13 cellular contexts compared by ENCODE assay signal in genomic region chr14:99287269-99287942, GRCh38. TPM values are rescaled to one million over a fixed set of nuclear protein-coding genes. Genes with fewer than 3 reads are reported as not detected.
A peak's percentile ranks its signal among the peaks of the same experiment; 100 is the strongest.
DNase-seq lines count a peak whose midpoint lies in the region; ATAC-seq and TF ChIP-seq lines count a peak whose summit lies in the region.
"Had no signal": no experiment of that assay in that cellular context is flagged by ENCODE, and none has a peak within 500 bp of the region (broad histone marks: within the 10 kb centered on the region; RNA-seq: fewer than 3 reads in every experiment).

No MANE protein-coding gene starts in this region.

- H2BK15ac ChIP-seq in neuronal stem cell (ENCODE audit: low read length), result no peak overlapping the region

- peaks cover 19% of the 10 kb centered on the region for H3K27me3 Mint-ChIP-seq in CD4-positive, CD25-positive, alpha-beta regulatory T cell

- no peak overlapping the region for H2AK5ac ChIP-seq in neuronal stem cell (ENCODE audit: low read depth, low read length)

- no peak overlapping the region for H3K14ac ChIP-seq in neuronal stem cell (ENCODE audit: low read length)

- H3K4me2 ChIP-seq in OCI-LY3 (ENCODE audit: low read length) (peak overlapping the region; percentile 41), neuronal stem cell (ENCODE audit: insufficient read depth, low read length, poor library complexity, severe bottlenecking) (no peak overlapping the region)

- H3K4me1 ChIP-seq in CD4-positive, CD25-positive, alpha-beta regulatory T cell (ENCODE audit: control insufficient read depth, insufficient read depth, low read length, poor library complexity, severe bottlenecking), result peaks cover 8% of the 10 kb centered on the region
- H3K4me1 ChIP-seq in OCI-LY3 (ENCODE audit: low read length) (peaks cover 12% of the 10 kb centered on the region), neuronal stem cell (ENCODE audit: control insufficient read depth in 2 of 2, insufficient read depth in 1 of 2, low read depth in 1 of 2, low read length in 2 of 2) (peaks cover 0 to 3% of the 10 kb centered on the region in 2 donors)
- H3K4me1 ChIP-seq: esophagus muscularis mucosa, uterus had no signal

- no peaks in the 10 kb centered on the region for H3K9me3 ChIP-seq in CD4-positive, CD25-positive, alpha-beta regulatory T cell (ENCODE audit: control insufficient read depth in 2 of 2, low read length in 2 of 2)
- no peaks in the 10 kb centered on the region for H3K9me3 ChIP-seq in OCI-LY3 (ENCODE audit: insufficient read depth, low read length)
- H3K9me3 ChIP-seq in neuronal stem cell (replicated peaks in 1 of 2; ENCODE audit: control insufficient read depth in 2 of 2, insufficient read depth in 1 of 2, low read depth in 1 of 2, low read length in 2 of 2), result no peaks in the 10 kb centered on the region
- H3K9me3 ChIP-seq: esophagus muscularis mucosa, uterus had no signal

- peaks cover 0 to 16% (median 11%) of the 10 kb centered on the region in 4 donors for H3K4me1 Mint-ChIP-seq in CD4-positive, CD25-positive, alpha-beta regulatory T cell

- H3K9ac ChIP-seq in OCI-LY3 (ENCODE audit: low read length) (no peak overlapping the region), neuronal stem cell (ENCODE audit: low read depth, low read length, poor library complexity) (no peak overlapping the region)

- H3K27ac ChIP-seq in CD4-positive, CD25-positive, alpha-beta regulatory T cell (ENCODE audit: insufficient read depth, low read length, poor library complexity, severe bottlenecking), result no peak overlapping the region
- H3K27ac ChIP-seq in OCI-LY3 (ENCODE audit: low read length) (no peak overlapping the region), neuronal stem cell (replicated peaks; ENCODE audit: low read length) (no peak overlapping the region)
- H3K27ac ChIP-seq: esophagus muscularis mucosa, RWPE1, uterus had no signal

- no peak for TF ChIP-seq CTCF in OCI-LY3 (IDR thresholded peaks at IDR 0.05; ENCODE audit: low read depth, low read length)

- no peak overlapping the region for H2BK120ac ChIP-seq in neuronal stem cell (ENCODE audit: low read depth, low read length)

- H3K36me3 ChIP-seq in CD4-positive, CD25-positive, alpha-beta regulatory T cell (ENCODE audit: control insufficient read depth, insufficient read depth, low read length), result no peaks in the 10 kb centered on the region
- H3K36me3 ChIP-seq in OCI-LY3 (replicated peaks; ENCODE audit: low read depth, low read length) (no peaks in the 10 kb centered on the region), neuronal stem cell (replicated peaks in 1 of 2; ENCODE audit: control insufficient read depth in 2 of 2, insufficient read depth in 2 of 2, low read length in 2 of 2) (no peaks in the 10 kb centered on the region)
- H3K36me3 ChIP-seq: esophagus muscularis mucosa, uterus had no signal

- no peak overlapping the region for H3K23ac ChIP-seq in neuronal stem cell (ENCODE audit: low read depth, low read length, poor library complexity)

- H4K20me1 ChIP-seq in OCI-LY3 (ENCODE audit: insufficient read depth, low read length), result no peaks in the 10 kb centered on the region

- CTCF ChIA-PET in HEK293T (lab: Yijun Ruan, JAX), result interaction anchor here (0.8 kb wide), 1 partner anchor 13 kb away, joined by 6 read pairs; no protein-coding TSS in a partner anchor

- no peaks in the 10 kb centered on the region for H3K9me3 Mint-ChIP-seq in CD4-positive, CD25-positive, alpha-beta regulatory T cell
- H3K9me3 Mint-ChIP-seq: HFFc6 had no signal

- H2BK12ac ChIP-seq in neuronal stem cell (ENCODE audit: low read length), result no peak overlapping the region

- peak in 1 of 3 donors; percentile 14 for DNase-seq in CD4-positive, CD25-positive, alpha-beta regulatory T cell
- no peak for DNase-seq in NCI-H146 (lab: John Stamatoyannopoulos, UW)
- no peak for DNase-seq in stimulated activated CD4-positive, alpha-beta T cell treated with anti-CD3 and anti-CD28 coated beads, Interleukin-4, amount 100 ng/mL, for 4 hours
- DNase-seq in neuronal stem cell (ENCODE audit: low spot score), result no peak
- no peak for DNase-seq in HEK293T (ENCODE audit: extremely low spot score)
- DNase-seq: activated effector memory CD4-positive, alpha-beta T cell treated with anti-CD3 and anti-CD28 coated beads, Interleukin-2, amount 50 U/mL, for 16 hours; HFFc6; uterus had no signal

- peak overlapping the region; percentile 51 for H3K4me3 ChIP-seq in CD4-positive, CD25-positive, alpha-beta regulatory T cell (ENCODE audit: low read depth, low read length)
- H3K4me3 ChIP-seq in OCI-LY3 (ENCODE audit: low read length) (peak overlapping the region; percentile 10; the same call in 1 of the 2 replicates), neuronal stem cell (ENCODE audit: low read length in 2 of 2) (no peak overlapping the region)
- H3K4me3 ChIP-seq: esophagus muscularis mucosa, uterus had no signal

- no peak overlapping the region for H3K4ac ChIP-seq in neuronal stem cell (ENCODE audit: low read length)

- H2AFZ ChIP-seq in OCI-LY3 (ENCODE audit: low read depth, low read length) (no peak overlapping the region), neuronal stem cell (ENCODE audit: low read length) (no peak overlapping the region)

- peaks cover 3% of the 10 kb centered on the region for H3K36me3 Mint-ChIP-seq in CD4-positive, CD25-positive, alpha-beta regulatory T cell

- H2BK5ac ChIP-seq in neuronal stem cell (ENCODE audit: low read length), result no peak overlapping the region

- H4K8ac ChIP-seq in neuronal stem cell (ENCODE audit: low read depth, low read length), result no peak overlapping the region

- H3K4me3 Mint-ChIP-seq in CD4-positive, CD25-positive, alpha-beta regulatory T cell, result peak overlapping the region in 3 of 4 donors; percentile 54 to 72 (median 59)
- H3K4me3 Mint-ChIP-seq: HFFc6 had no signal

- H4K91ac ChIP-seq in neuronal stem cell (ENCODE audit: low read depth, low read length, poor library complexity), result no peak overlapping the region

- H3K79me2 ChIP-seq in OCI-LY3 (ENCODE audit: low read length), result no peaks in the 10 kb centered on the region

- no CpG with 5 or more reads among the region's 13 CpGs for WGBS in neuronal stem cell (ENCODE audit: extremely low coverage in 2 of 2, insufficient read length in 2 of 2, insufficient replicate concordance in 1 of 2), 2 donors

- H3K79me1 ChIP-seq in neuronal stem cell (ENCODE audit: low read depth, low read length), result no peaks in the 10 kb centered on the region

- H3K27ac Mint-ChIP-seq in CD4-positive, CD25-positive, alpha-beta regulatory T cell, result peak overlapping the region in 1 of 3 donors; percentile 54
- H3K27ac Mint-ChIP-seq: HFFc6 had no signal

- POLR2A ChIA-PET in HEK293T (lab: Yijun Ruan, JAX), result no interaction called here

- ATAC-seq in CD4-positive, CD25-positive, alpha-beta regulatory T cell (ENCODE audit: low read depth in 2 of 2), result no peak
- ATAC-seq in GM19324 (IDR thresholded peaks at IDR 0.05; ENCODE audit: low FRiP score, unreplicated experiment) (peak; percentile 61), HG03025 (IDR thresholded peaks at IDR 0.05; ENCODE audit: low FRiP score, unreplicated experiment) (peak; percentile 66)

- H3K18ac ChIP-seq in neuronal stem cell (ENCODE audit: low read length), result no peak overlapping the region

- H3K27me3 ChIP-seq in CD4-positive, CD25-positive, alpha-beta regulatory T cell (ENCODE audit: control insufficient read depth, insufficient read depth, low read length), result no peaks in the 10 kb centered on the region
- no peaks in the 10 kb centered on the region for H3K27me3 ChIP-seq in OCI-LY3 (ENCODE audit: low read depth, low read length)
- peaks cover 0 to 28% (median 0%) of the 10 kb centered on the region in 3 experiments for H3K27me3 ChIP-seq in neuronal stem cell (ENCODE audit: control insufficient read depth in 3 of 3, insufficient read depth in 3 of 3, low read depth in 1 of 3, low read length in 3 of 3)
- H3K27me3 ChIP-seq: uterus had no signal

TF ChIP-seq in HEK293T, 16 proteins besides CTCF, POLR2A, EP300 and RAD21:
- TF ChIP-seq TARDBP (IDR thresholded peaks at IDR 0.05), result no peak
- TF ChIP-seq BHLHE40 (IDR thresholded peaks at IDR 0.05; ENCODE audit: borderline replicate concordance), result no peak
- TF ChIP-seq CTBP1 (IDR thresholded peaks at IDR 0.05; ENCODE audit: borderline replicate concordance), result no peak
- TF ChIP-seq SUZ12 (IDR thresholded peaks at IDR 0.05), result no peak
- TF ChIP-seq ELF4 (IDR thresholded peaks at IDR 0.05), result no peak
- TF ChIP-seq HDGF (IDR thresholded peaks at IDR 0.05; ENCODE audit: borderline replicate concordance), result no peak
- no peak for TF ChIP-seq FOXM1 (IDR thresholded peaks at IDR 0.05; ENCODE audit: borderline replicate concordance)
- no peak for TF ChIP-seq PKNOX1 (IDR thresholded peaks at IDR 0.05)
- TF ChIP-seq ARNT (IDR thresholded peaks at IDR 0.05), result no peak
- no peak for TF ChIP-seq SP1 (IDR thresholded peaks at IDR 0.05)
- TF ChIP-seq FOXK2 (IDR thresholded peaks at IDR 0.05), result no peak
- no peak for TF ChIP-seq ZNF384 (IDR thresholded peaks at IDR 0.05)
- TF ChIP-seq NFRKB (IDR thresholded peaks at IDR 0.05), result no peak
- no peak for TF ChIP-seq FOXA1 (IDR thresholded peaks at IDR 0.05)
- TF ChIP-seq L3MBTL2 (conservative IDR thresholded peaks at IDR 0.05), result no peak
- no peak for TF ChIP-seq LEF1 (IDR thresholded peaks at IDR 0.05; ENCODE audit: borderline replicate concordance)

RNA-seq across cellular contexts. Expression of gene BCL11B, which starts 15.4 kb away (rescaled TPM):
- 210 TPM for total RNA-seq in CD4-positive, CD25-positive, alpha-beta regulatory T cell
- 1 to 10 TPM; 5.3 to 5.7 (median 5.4) TPM for polyA plus RNA-seq in CD4-positive, CD25-positive, alpha-beta regulatory T cell
- 0.77 TPM for polyA plus RNA-seq in neuronal stem cell (2013, experiment 1 of 2)
- polyA plus RNA-seq in neuronal stem cell (2013, experiment 2 of 2), result 0.90 TPM

Comparison
In these comparisons a context has a peak if more than half of its experiments do, and no peak if none do; other contexts are left out.
1. ATAC-seq: peak in GM19324 (single experiment) and HG03025 (single experiment); none in CD4-positive, CD25-positive, alpha-beta regulatory T cell (0 of 2).
2. H3K4me3 ChIP-seq: peak in CD4-positive, CD25-positive, alpha-beta regulatory T cell (single experiment) and OCI-LY3 (single experiment); none in neuronal stem cell (0 of 2).